1 cellular context compared by ENCODE assay signal in the genomic region with DNA sequence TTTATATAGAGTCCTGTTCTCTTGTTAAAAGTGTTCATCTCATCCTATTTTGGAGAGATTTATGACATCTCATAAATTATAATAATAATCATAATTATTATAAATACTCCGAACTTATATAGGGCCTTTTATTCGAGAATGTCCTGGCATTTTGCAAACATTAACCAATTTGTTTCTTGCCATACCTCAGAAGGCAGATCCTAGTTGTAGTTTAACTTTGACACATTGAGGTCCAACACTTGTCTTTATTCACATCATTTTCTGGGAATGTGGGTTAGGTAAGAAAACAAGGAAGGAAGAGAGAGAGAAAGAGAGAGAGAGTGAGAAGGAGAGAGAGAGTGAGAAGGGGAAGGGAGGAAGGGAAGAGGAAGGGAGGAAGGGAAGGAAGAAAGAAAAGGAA. TPM values are rescaled to one million over a fixed set of nuclear protein-coding genes. Genes with fewer than 3 reads are reported as not detected.
"Had no signal": no experiment of that assay in that cellular context is flagged by ENCODE, and none has a peak within 500 bp of the region (broad histone marks: within the 10 kb centered on the region; RNA-seq: fewer than 3 reads in every experiment).

Gene LYG1, minus strand, starts transcription at position 101 of the 400 bp plus-strand sequence. CDS start 5,527 bp downstream, outside the sequence.

RNA-seq across cellular contexts. Expression of gene LYG1, which starts in this region (rescaled TPM):
- total RNA-seq: ascending aorta had no signal
